In the genomic region with DNA sequence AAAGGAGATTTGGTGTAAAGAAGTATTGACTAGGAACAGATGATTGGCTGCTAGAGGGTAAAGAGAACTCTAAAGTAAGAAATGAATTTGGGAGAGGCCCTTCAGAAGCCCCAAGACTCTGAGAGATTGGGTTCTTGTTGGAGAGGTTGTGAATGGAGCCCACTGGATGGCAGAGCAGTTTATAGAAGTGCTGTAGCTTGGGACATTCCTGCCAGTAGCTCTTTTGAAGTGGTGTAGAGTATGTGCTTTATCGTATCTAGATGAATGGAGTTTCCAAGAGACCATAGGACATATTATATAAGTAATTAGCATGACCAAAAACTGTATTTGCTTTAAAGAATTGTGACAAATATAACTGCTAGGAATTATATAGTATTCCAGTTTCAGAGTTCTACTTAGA, we compare ENCODE assay signal across 20 cellular contexts. TPM values are rescaled to one million over a fixed set of nuclear protein-coding genes. Genes with fewer than 3 reads are reported as not detected.
DNase-seq lines count a peak whose midpoint lies in the region; ATAC-seq and TF ChIP-seq lines count a peak whose summit lies in the region.
"Had no signal": no experiment of that assay in that cellular context is flagged by ENCODE, and none has a peak within 500 bp of the region (broad histone marks: within the 10 kb centered on the region; RNA-seq: fewer than 3 reads in every experiment).

No MANE protein-coding gene starts in this region.

- H3K9me3 Mint-ChIP-seq in MCF 10A (ENCODE audit: unreplicated experiment) = no peaks in the 10 kb centered on the region
- H3K9me3 Mint-ChIP-seq in GM23338 = no peaks in the 10 kb centered on the region

- H3K9ac ChIP-seq in iPS-20b (ENCODE audit: low read depth, low read length) (no peak overlapping the region), subcutaneous abdominal adipose tissue (ENCODE audit: low read length in 5 of 5) (no peak overlapping the region)
- H3K9ac ChIP-seq: BLaER1, KMS-11 had no signal

- TF ChIP-seq POLR2A in breast epithelium (IDR thresholded peaks at IDR 0.05) = no peak

- H3K27me3 ChIP-seq in breast epithelium = no peaks in the 10 kb centered on the region
- no peaks in the 10 kb centered on the region for H3K27me3 ChIP-seq in GM23338 (ENCODE audit: insufficient read depth)
- no peaks in the 10 kb centered on the region for H3K27me3 ChIP-seq in iPS-20b (ENCODE audit: insufficient read depth, low read length)
- H3K27me3 ChIP-seq in subcutaneous abdominal adipose tissue (ENCODE audit: control insufficient read depth in 5 of 5, insufficient read depth in 4 of 5, low read length in 5 of 5) = no peaks in the 10 kb centered on the region
- H3K27me3 ChIP-seq: BLaER1, Peyer's patch had no signal

- intact Hi-C loops in MCF 10A (cut with micrococcal nuclease) = no loop called here
- intact Hi-C loops in breast epithelium (cut with DNase I; ENCODE audit: low total_unique reads) = no loop called here

- no peak overlapping the region for H3K27ac ChIP-seq in breast epithelium
- H3K27ac ChIP-seq in GM23338 (ENCODE audit: low read depth) = no peak overlapping the region
- H3K27ac ChIP-seq in iPS-20b (ENCODE audit: low read length) = peak overlapping the region; percentile 2
- peak overlapping the region; percentile 32 for H3K27ac ChIP-seq in subcutaneous abdominal adipose tissue (ENCODE audit: low read depth, low read length)
- H3K27ac ChIP-seq: BLaER1, HL-60, KMS-11, Peyer's patch had no signal

- H3K4me3 ChIP-seq in breast epithelium (no peak overlapping the region), GM23338 (no peak overlapping the region), iPS-20b (ENCODE audit: low read length) (no peak overlapping the region), subcutaneous abdominal adipose tissue (ENCODE audit: low read depth in 1 of 5, low read length in 5 of 5) (no peak overlapping the region)
- H3K4me3 ChIP-seq: A549, BLaER1, Peyer's patch had no signal

- H3K4me1 Mint-ChIP-seq in MCF 10A (ENCODE audit: insufficient read depth, unreplicated experiment) (peaks cover 49% of the 10 kb centered on the region), GM23338 (peaks cover 61% of the 10 kb centered on the region)

- POLR2A ChIA-PET in MCF 10A (lab: Yijun Ruan, JAX) = interaction anchor here (0.6 to 1.3 kb wide), 2 partner anchors 14 to 19 kb away, joined by 3 to 5 read pairs; no protein-coding TSS in a partner anchor

- H3K4me1 ChIP-seq in breast epithelium (no peaks in the 10 kb centered on the region), GM23338 (ENCODE audit: insufficient read depth) (peaks cover 31% of the 10 kb centered on the region), iPS-20b (ENCODE audit: insufficient read depth, low read length) (peaks cover 44% of the 10 kb centered on the region), subcutaneous abdominal adipose tissue (ENCODE audit: control insufficient read depth in 5 of 5, insufficient read depth in 5 of 5, low read length in 5 of 5) (peaks cover 0 to 57% (median 48%) of the 10 kb centered on the region in 5 donors)

- H4K20me1 ChIP-seq in GM23338 (replicated peaks; ENCODE audit: insufficient read depth) = peaks cover 12% of the 10 kb centered on the region

- H3K4me2 ChIP-seq in GM23338 = no peak overlapping the region
- H3K4me2 ChIP-seq: A549, BLaER1, KMS-11 had no signal

- H3K36me3 ChIP-seq in breast epithelium = no peaks in the 10 kb centered on the region
- no peaks in the 10 kb centered on the region for H3K36me3 ChIP-seq in GM23338 (ENCODE audit: insufficient read depth)
- no peaks in the 10 kb centered on the region for H3K36me3 ChIP-seq in iPS-20b (ENCODE audit: insufficient read depth, low read depth, low read length)
- H3K36me3 ChIP-seq in subcutaneous abdominal adipose tissue (ENCODE audit: control insufficient read depth in 5 of 5, insufficient read depth in 5 of 5, low read length in 5 of 5) = no peaks in the 10 kb centered on the region
- H3K36me3 ChIP-seq: Peyer's patch had no signal

- BruUV-seq in MCF 10A (replicated peaks; lab: Mats Ljungman, UMichigan) = no TSS peak

- DNase-seq in MCF 10A (ENCODE audit: unreplicated experiment) (no peak), breast epithelium (ENCODE audit: low spot score in 2 of 2) (no peak), GM23338 (ENCODE audit: low spot score) (no peak), NCI-H510A (lab: John Stamatoyannopoulos, UW) (no peak)
- DNase-seq: DMS79; H7; NCI-H1417; NCI-H187 treated with DMSO at 0.1 percent for 48 hours; NCI-H2171 treated with DMSO at 0.1 percent for 48 hours; NCI-H446 treated with DMSO at 0.1 percent for 48 hours; NK-92 treated with Interleukin-12 subunit alpha and Interleukin-12 subunit beta, amount 100 ng/mL, for 24 hours; Peyer's patch had no signal

- no peaks in the 10 kb centered on the region for H3F3A ChIP-seq in GM23338 (replicated peaks; ENCODE audit: low read depth)

- peak overlapping the region; percentile 52 for H3K27ac Mint-ChIP-seq in MCF 10A (ENCODE audit: low read depth, unreplicated experiment)
- peak overlapping the region; percentile 60; the same call in 1 of the 2 replicates for H3K27ac Mint-ChIP-seq in GM23338

- no peak for TF ChIP-seq CTCF in MCF 10A (IDR thresholded peaks at IDR 0.05; ENCODE audit: unreplicated experiment)
- TF ChIP-seq CTCF in breast epithelium (IDR thresholded peaks at IDR 0.05) = no peak
- TF ChIP-seq CTCF in GM23338 (conservative IDR thresholded peaks at IDR 0.05; ENCODE audit: low read depth in 2 of 2) = no peak

- H3K79me2 ChIP-seq in GM23338 (replicated peaks; ENCODE audit: insufficient read depth) = peaks cover 93% of the 10 kb centered on the region

- CTCF ChIA-PET in MCF 10A (lab: Yijun Ruan, JAX) = interaction anchor here (0.5 kb wide), 1 partner anchor 1404 kb away, joined by 4 read pairs; no protein-coding TSS in a partner anchor

- peaks cover 14% of the 10 kb centered on the region for H3K36me3 Mint-ChIP-seq in MCF 10A (ENCODE audit: insufficient read depth, unreplicated experiment)
- peaks cover 4% of the 10 kb centered on the region; the same call in 2 of the 3 replicates for H3K36me3 Mint-ChIP-seq in GM23338 (ENCODE audit: low read depth)

- no peaks in the 10 kb centered on the region for H3K9me2 ChIP-seq in GM23338 (ENCODE audit: insufficient read depth)

- H3K9me3 ChIP-seq in breast epithelium = no peaks in the 10 kb centered on the region
- no peaks in the 10 kb centered on the region for H3K9me3 ChIP-seq in iPS-20b (ENCODE audit: insufficient read depth, low read depth, low read length)
- no peaks in the 10 kb centered on the region for H3K9me3 ChIP-seq in subcutaneous abdominal adipose tissue (ENCODE audit: control insufficient read depth in 5 of 5, low read length in 5 of 5)
- H3K9me3 ChIP-seq: Peyer's patch had no signal

- no peak overlapping the region for H2AFZ ChIP-seq in GM23338

- H3K27me3 Mint-ChIP-seq in MCF 10A (ENCODE audit: insufficient read depth, unreplicated experiment) = no peaks in the 10 kb centered on the region
- H3K27me3 Mint-ChIP-seq in GM23338 (ENCODE audit: insufficient read depth, low read depth, poor library complexity) = peaks cover 2% of the 10 kb centered on the region

- H3K4me3 Mint-ChIP-seq in MCF 10A (ENCODE audit: unreplicated experiment) (no peak overlapping the region), GM23338 (no peak overlapping the region)

- ATAC-seq in GM23338 (no peak), GM21529 (IDR thresholded peaks at IDR 0.05; ENCODE audit: unreplicated experiment) (no peak), HG03457 (IDR thresholded peaks at IDR 0.05; ENCODE audit: unreplicated experiment) (no peak)
- ATAC-seq: A549 had no signal

RNA-seq across cellular contexts. Expression of gene USP25, which starts 21.3 kb away (rescaled TPM):
- total RNA-seq in MCF 10A (2022) = 78.5 and 90.8 TPM in 2 replicates
- 10 to 100 TPM; 52.8 to 78.4 (median 53.0) TPM for total RNA-seq in breast epithelium
- 49.2 and 69.3 TPM in 2 replicates for total RNA-seq in GM23338 (2014; rRNA removed; shearing (Covaris generic))
- 11.8 and 14.2 TPM in 2 replicates for polyA plus RNA-seq in GM23338 (2016; fragmentation: Nextera tagmentation; extraction: Ambion mirVana)

Comparison
In these comparisons a context has a peak if more than half of its experiments do, and no peak if none do; other contexts are left out.
1. H3K27ac ChIP-seq: peak in iPS-20b (single experiment) and subcutaneous abdominal adipose tissue (single experiment); none in breast epithelium (0 of 2) and GM23338 (single experiment).